ENCODE assay signal across 24 cellular contexts in the genomic region with DNA sequence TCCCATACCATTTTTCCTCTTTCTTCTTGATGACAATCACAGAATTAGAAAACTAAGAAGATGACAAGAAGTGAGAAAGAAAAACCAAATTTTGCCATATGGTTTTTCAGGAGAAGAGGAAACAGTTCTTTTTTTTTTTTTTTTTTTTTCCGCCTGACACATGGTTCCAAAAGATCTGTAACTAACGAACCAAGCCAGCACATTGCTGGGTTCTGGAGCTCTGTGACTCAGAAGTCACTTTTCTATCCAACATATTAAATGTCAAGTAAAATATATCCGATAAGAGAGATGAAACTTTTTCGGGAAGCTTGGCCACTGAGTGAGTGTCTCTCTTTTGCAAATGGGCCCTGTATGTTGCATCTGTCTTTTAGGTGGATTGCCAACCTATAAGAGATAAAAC. TPM values are rescaled to one million over a fixed set of nuclear protein-coding genes. Genes with fewer than 3 reads are reported as not detected.
DNase-seq lines count a peak whose midpoint lies in the region; ATAC-seq, FAIRE-seq and TF ChIP-seq lines count a peak whose summit lies in the region.
"Had no signal": no experiment of that assay in that cellular context is flagged by ENCODE, and none has a peak within 500 bp of the region (broad histone marks: within the 10 kb centered on the region; RNA-seq: fewer than 3 reads in every experiment).

No MANE protein-coding gene starts in this region.

- CTCF ChIA-PET in A673 (lab: Charles Lee): no interaction called here

- H3K27me3 ChIP-seq in A673 (replicated peaks; ENCODE audit: insufficient read depth, low read depth, low read length, poor library complexity) (no peaks in the 10 kb centered on the region), smooth muscle cell (ENCODE audit: low read depth) (peaks cover 10% of the 10 kb centered on the region), pancreas (no peaks in the 10 kb centered on the region)

- H3K36me3 ChIP-seq in A673 (ENCODE audit: insufficient read depth, low read length, poor library complexity, severe bottlenecking) (no peaks in the 10 kb centered on the region), mesodermal cell (ENCODE audit: control insufficient read depth, insufficient read depth, low read length) (no peaks in the 10 kb centered on the region), smooth muscle cell (ENCODE audit: low read depth) (no peaks in the 10 kb centered on the region), pancreas (no peaks in the 10 kb centered on the region)
- H3K36me3 ChIP-seq: prostate gland had no signal

- no peak for FAIRE-seq in pancreas (lab: Jason Lieb, UNC)
- FAIRE-seq: colon, D721Med, HTR-8/SVneo, kidney, urothelium cell line had no signal

- no peak for TF ChIP-seq CTCF in A673 (conservative IDR thresholded peaks at IDR 0.05; ENCODE audit: low read depth, low read length)
- TF ChIP-seq CTCF in smooth muscle cell (IDR thresholded peaks at IDR 0.05; ENCODE audit: borderline replicate concordance, insufficient read depth, poor library complexity, severe bottlenecking): no peak
- no peak for TF ChIP-seq CTCF in pancreas (IDR thresholded peaks at IDR 0.05)

- DNase-seq in A673 (ENCODE audit: low spot score) (no peak), smooth muscle cell (lab: John Stamatoyannopoulos, UW; ENCODE audit: unreplicated experiment) (no peak), NCI-H1092 treated with DMSO at 0.1 percent for 48 hours (lab: John Stamatoyannopoulos, UW) (no peak), NCI-H345 (lab: John Stamatoyannopoulos, UW) (no peak), pancreas (no peak)
- DNase-seq: ACHN; activated CD4-positive, alpha-beta T cell treated with anti-CD3 and anti-CD28 coated beads for 1 hour; foreskin keratinocyte; kidney; naive thymus-derived CD4-positive, alpha-beta T cell; NCI-H187; NCI-H446 treated with DMSO at 0.1 percent for 48 hours; stimulated activated CD4-positive, alpha-beta T cell treated with anti-CD3 and anti-CD28 coated beads, Interleukin-2, amount 100 ng/mL, for 24 hours; stimulated activated naive CD4-positive, alpha-beta T cell had no signal

- H3K9me3 ChIP-seq in A673 (ENCODE audit: low read depth, low read length, poor library complexity, severe bottlenecking): no peaks in the 10 kb centered on the region
- no peaks in the 10 kb centered on the region for H3K9me3 ChIP-seq in mesodermal cell (ENCODE audit: control insufficient read depth, low read length)
- no peaks in the 10 kb centered on the region for H3K9me3 ChIP-seq in smooth muscle cell (replicated peaks; ENCODE audit: low read depth)
- no peaks in the 10 kb centered on the region for H3K9me3 ChIP-seq in pancreas
- H3K9me3 ChIP-seq: prostate gland had no signal

- no peak overlapping the region for H3K9ac ChIP-seq in smooth muscle cell (ENCODE audit: low read depth)

- H3F3A ChIP-seq in smooth muscle cell (ENCODE audit: low read depth): no peaks in the 10 kb centered on the region

- peak overlapping the region; percentile 81 for H2AFZ ChIP-seq in smooth muscle cell (ENCODE audit: low read depth)

- peaks cover 66% of the 10 kb centered on the region for H3K4me1 ChIP-seq in A673 (ENCODE audit: insufficient read depth, low read length, poor library complexity, severe bottlenecking)
- no peaks in the 10 kb centered on the region for H3K4me1 ChIP-seq in mesodermal cell (ENCODE audit: control insufficient read depth, insufficient read depth, low read length, poor library complexity, severe bottlenecking)
- peaks cover 54% of the 10 kb centered on the region for H3K4me1 ChIP-seq in smooth muscle cell (ENCODE audit: low read depth)
- H3K4me1 ChIP-seq in pancreas: no peaks in the 10 kb centered on the region
- H3K4me1 ChIP-seq: foreskin keratinocyte, prostate gland had no signal

- WGBS in mesodermal cell (ENCODE audit: insufficient coverage in 2 of 2), 2 experiments: 94% methylated on average over 2 of the region's 4 CpGs; no CpG with 5 or more reads in 1 of the 2 experiments
- 83% methylated on average over 4 of the region's 4 CpGs for WGBS in smooth muscle cell (ENCODE audit: low lambda C conversion rate)
- 81% methylated on average over 4 of the region's 4 CpGs for WGBS in pancreas, 2 donors

- intact Hi-C loops in A673 (cut with micrococcal nuclease; ENCODE audit: unreplicated experiment) (loop anchor here (10.0 kb wide), 1 partner anchor 169 kb away; a partner anchor contains a TSS), pancreas (cut with DNase I) (no loop called here)

- H4K20me1 ChIP-seq in smooth muscle cell (ENCODE audit: low read depth): no peaks in the 10 kb centered on the region

- H3K4me3 ChIP-seq in A673 (ENCODE audit: low read depth, low read length, poor library complexity, severe bottlenecking) (no peak overlapping the region), mesodermal cell (ENCODE audit: extremely low read depth, insufficient read depth, low read length, poor library complexity, severe bottlenecking) (no peak overlapping the region), smooth muscle cell (no peak overlapping the region), pancreas (no peak overlapping the region)
- H3K4me3 ChIP-seq: prostate gland had no signal

- no TSS peak for BruUV-seq in A673 (replicated peaks; lab: Mats Ljungman, UMichigan)

- no peaks in the 10 kb centered on the region for H3K79me2 ChIP-seq in smooth muscle cell (ENCODE audit: low read depth)

- H3K4me2 ChIP-seq in smooth muscle cell: no peak overlapping the region

- POLR2A ChIA-PET in A673 (lab: Charles Lee; ENCODE audit: low non-redundant PET): no interaction called here

- ATAC-seq in GM18873 (IDR thresholded peaks at IDR 0.05; ENCODE audit: low FRiP score, unreplicated experiment) (no peak), pancreas (no peak)
- ATAC-seq: foreskin keratinocyte; naive thymus-derived CD4-positive, alpha-beta T cell had no signal

- H3K27ac ChIP-seq in A673 (ENCODE audit: low read depth, low read length, poor library complexity, severe bottlenecking): peak overlapping the region; percentile 83
- H3K27ac ChIP-seq in cingulate gyrus (ENCODE audit: low read depth, low read length): peak overlapping the region; percentile 39
- H3K27ac ChIP-seq in mesodermal cell (ENCODE audit: low read depth, low read length, severe bottlenecking): peak overlapping the region; percentile 72
- H3K27ac ChIP-seq in smooth muscle cell (ENCODE audit: low read depth): peak overlapping the region; percentile 51
- H3K27ac ChIP-seq in pancreas: no peak overlapping the region
- H3K27ac ChIP-seq: foreskin keratinocyte, prostate gland had no signal

RNA-seq across cellular contexts. Expression of a gene that starts 4.7 kb away (rescaled TPM):
- 6.4 and 9.0 TPM in 2 replicates for total RNA-seq in A673 (2021)
- polyA plus RNA-seq in mesodermal cell (2013, experiment 1 of 2): 2.5 TPM
- polyA plus RNA-seq in mesodermal cell (2013, experiment 2 of 2): 2.7 TPM
- 2.6 and 3.3 TPM in 2 replicates for total RNA-seq in smooth muscle cell
- polyA plus RNA-seq in smooth muscle cell: 0.74 and 2.0 TPM in 2 replicates
- 1 to 10 TPM; 1.0 to 4.4 (median 1.6) TPM for total RNA-seq in pancreas
- polyA plus RNA-seq in pancreas: under 1 TPM; 0.34 to 0.80 TPM
- total RNA-seq: foreskin keratinocyte, lung microvascular endothelial cell, RPMI7951 had no signal
- polyA plus RNA-seq: foreskin keratinocyte; naive thymus-derived CD4-positive, alpha-beta T cell had no signal

Comparison
In these comparisons a context has a peak if more than half of its experiments do, and no peak if none do; other contexts are left out.
1. H3K27ac ChIP-seq: peak in A673 (single experiment), cingulate gyrus (single experiment), mesodermal cell (single experiment) and smooth muscle cell (single experiment); none in pancreas (0 of 4).